9 cellular contexts compared by ENCODE assay signal in the genomic region with DNA sequence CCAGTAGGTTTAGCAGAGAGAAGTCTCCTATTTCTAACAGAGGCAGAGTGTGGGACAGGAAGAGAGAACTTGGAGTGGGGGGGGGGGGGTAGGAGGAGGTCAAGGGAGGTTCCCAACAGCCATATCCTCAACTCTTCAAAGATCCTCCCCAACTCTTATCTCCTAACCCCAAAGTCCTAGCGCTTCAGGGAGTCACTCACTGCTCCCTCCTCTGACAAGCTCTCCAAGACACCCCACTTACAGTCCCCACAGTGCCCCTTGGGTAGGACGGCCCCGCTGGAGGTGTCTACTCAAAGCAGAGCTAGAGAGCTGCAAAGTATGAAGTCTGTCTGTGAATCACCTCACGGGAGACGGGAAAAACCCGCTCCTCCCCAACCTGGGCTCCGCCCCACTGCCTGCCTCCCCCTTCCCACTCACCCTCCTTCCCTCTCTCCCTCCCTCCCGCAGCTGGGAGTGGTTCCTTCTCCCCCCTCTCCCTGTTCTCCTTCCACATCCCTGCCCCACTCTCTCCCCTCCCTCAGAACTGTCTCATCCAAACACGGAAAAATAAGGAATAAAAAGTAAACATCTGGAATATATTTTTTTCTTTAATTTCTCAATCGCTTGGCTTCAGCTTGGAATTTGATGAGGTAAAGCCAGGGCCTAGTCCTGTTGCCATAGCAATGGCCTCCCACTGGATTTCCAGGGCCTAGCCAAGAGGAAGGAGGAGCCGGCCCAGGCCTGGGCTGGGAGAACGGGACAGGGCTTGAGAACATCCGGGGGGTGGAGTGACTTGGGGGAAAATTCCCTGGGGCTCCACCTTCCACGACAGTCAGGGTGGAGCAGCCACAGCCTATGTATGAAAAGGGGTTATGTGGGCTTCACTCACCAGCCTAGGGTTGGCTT. TPM values are rescaled to one million over a fixed set of nuclear protein-coding genes. Genes with fewer than 3 reads are reported as not detected.
DNase-seq lines count a peak whose midpoint lies in the region; ATAC-seq, FAIRE-seq and TF ChIP-seq lines count a peak whose summit lies in the region.
"Had no signal": no experiment of that assay in that cellular context is flagged by ENCODE, and none has a peak within 500 bp of the region (broad histone marks: within the 10 kb centered on the region; RNA-seq: fewer than 3 reads in every experiment).

No MANE protein-coding gene starts in this region.

- no peak for FAIRE-seq in bronchial epithelial cell (lab: Jason Lieb, UNC)

- peak overlapping the region; percentile 11 for H3K4me3 Mint-ChIP-seq in activated T-cell treated with anti-CD3 and anti-CD28 coated beads, Interleukin-2, amount 50 U/mL, for 4 hours

- TF ChIP-seq POLR2A in gastrocnemius medialis (IDR thresholded peaks at IDR 0.05) = peak; percentile 28 to 58
- no peak for TF ChIP-seq POLR2A in GM18505 (IDR thresholded peaks at IDR 0.05; ENCODE audit: borderline replicate concordance, extremely low read depth, insufficient read depth, insufficient read length)

- TF ChIP-seq CTCF in bronchial epithelial cell (IDR thresholded peaks at IDR 0.05; ENCODE audit: insufficient read depth, low read length, severe bottlenecking) (no peak), gastrocnemius medialis (IDR thresholded peaks at IDR 0.05 in 4 of 5, conservative IDR thresholded peaks at IDR 0.05 in 1 of 5) (no peak)

- ATAC-seq in activated T-cell treated with anti-CD3 and anti-CD28 coated beads, Interleukin-2, amount 50 U/mL, for 4 hours = no peak
- peak; percentile 14 to 19 for ATAC-seq in gastrocnemius medialis
- no peak for ATAC-seq in HG03159 (IDR thresholded peaks at IDR 0.05; ENCODE audit: unreplicated experiment)
- no peak for ATAC-seq in GM18505 (IDR thresholded peaks at IDR 0.05; ENCODE audit: unreplicated experiment)

- peaks cover 28% of the 10 kb centered on the region for H3K36me3 Mint-ChIP-seq in activated T-cell treated with anti-CD3 and anti-CD28 coated beads, Interleukin-2, amount 50 U/mL, for 4 hours (ENCODE audit: insufficient read depth)

- peak overlapping the region; percentile 95 to 99 (median 97) for H3K27ac ChIP-seq in gastrocnemius medialis

- intact Hi-C loops in gastrocnemius medialis (cut with DNase I; ENCODE audit: low total_unique reads) = loop anchor here (10.0 kb wide), 1 partner anchor 423 kb away; a partner anchor contains a TSS

- in situ Hi-C loops in gastrocnemius medialis (cut with MboI; ENCODE audit: low sequenced_read_pairs in 4 of 4) = loop anchor here in 1 of 4 donors (10.0 kb wide), 1 partner anchor 173 kb away; no protein-coding TSS in a partner anchor

- H3K36me3 ChIP-seq in bronchial epithelial cell (ENCODE audit: control insufficient read depth, insufficient read depth, low read length) (peaks cover 40% of the 10 kb centered on the region), gastrocnemius medialis (peaks cover 0 to 26% of the 10 kb centered on the region in 2 donors)

- H3K4me1 ChIP-seq in gastrocnemius medialis = peaks cover 63 to 77% of the 10 kb centered on the region in 2 donors

- H3K27me3 Mint-ChIP-seq in activated T-cell treated with anti-CD3 and anti-CD28 coated beads, Interleukin-2, amount 50 U/mL, for 4 hours (ENCODE audit: low read depth) = no peaks in the 10 kb centered on the region

- H3K9me3 ChIP-seq in gastrocnemius medialis = no peaks in the 10 kb centered on the region

- H3K4me3 ChIP-seq in bronchial epithelial cell (ENCODE audit: low read depth, low read length) (peak overlapping the region; percentile 90), gastrocnemius medialis (peak overlapping the region; percentile 82 to 95 (median 90))

- H3K4me1 Mint-ChIP-seq in activated T-cell treated with anti-CD3 and anti-CD28 coated beads, Interleukin-2, amount 50 U/mL, for 4 hours (ENCODE audit: low read depth) = peaks cover 39% of the 10 kb centered on the region

- DNase-seq in activated T-cell treated with anti-CD3 and anti-CD28 coated beads, Interleukin-2, amount 50 U/mL, for 4 hours = no peak
- DNase-seq in activated T-cell treated with anti-CD3 and anti-CD28 coated beads for 4 hours (no peak), NCI-H460 (ENCODE audit: extremely low read depth, low read depth) (peak; percentile 48), bronchial epithelial cell (ENCODE audit: low read depth) (peak; percentile 95), iPS-NIHi11 (ENCODE audit: low spot score) (peak; percentile 83), gastrocnemius medialis (peak; percentile 79 to 87)

- H3K27me3 ChIP-seq in bronchial epithelial cell (ENCODE audit: control insufficient read depth, insufficient read depth, low read length) = no peaks in the 10 kb centered on the region
- no peaks in the 10 kb centered on the region for H3K27me3 ChIP-seq in gastrocnemius medialis

- H3K9me3 Mint-ChIP-seq in activated T-cell treated with anti-CD3 and anti-CD28 coated beads, Interleukin-2, amount 50 U/mL, for 4 hours = no peaks in the 10 kb centered on the region

RNA-seq across cellular contexts. Expression of a gene that starts 2.5 kb away (rescaled TPM):
- total RNA-seq in activated T-cell treated with anti-CD3 and anti-CD28 coated beads, Interleukin-2, amount 50 U/mL, for 4 hours = 10 to 100 TPM; 27.2 to 34.3 (median 30.7) TPM
- 17.8 and 19.1 TPM in 2 replicates for total RNA-seq in NCI-H460 (2014; rRNA removed; shearing (Covaris generic))
- polyA plus RNA-seq in NCI-H460 (2014; cell fraction: nucleus; rRNA removed) = 17.0 and 20.8 TPM in 2 replicates
- 67.9 and 160 TPM in 2 replicates for total RNA-seq in bronchial epithelial cell
- total RNA-seq in gastrocnemius medialis = 100 to 1,000 TPM in 3 of 4 donors, 10 to 100 TPM in 1; 98.5 to 165 (median 125) TPM

RNA-seq across cellular contexts. Expression of a gene that starts 13.5 kb away (rescaled TPM):
- 100 to 1,000 TPM; 287 to 317 (median 302) TPM for total RNA-seq in activated T-cell treated with anti-CD3 and anti-CD28 coated beads, Interleukin-2, amount 50 U/mL, for 4 hours
- 120 and 125 TPM in 2 replicates for total RNA-seq in NCI-H460 (2014; rRNA removed; shearing (Covaris generic))
- polyA plus RNA-seq in NCI-H460 (2014; cell fraction: nucleus; rRNA removed) = 81.1 and 86.4 TPM in 2 replicates
- total RNA-seq in bronchial epithelial cell (96.6 and 100 TPM in 2 replicates), gastrocnemius medialis (100 to 1,000 TPM in 3 of 4 donors, 10 to 100 TPM in 1; 76.6 to 155 (median 137) TPM)

RNA-seq across cellular contexts. Expression of a gene that starts 15.9 kb away (rescaled TPM):
- total RNA-seq in activated T-cell treated with anti-CD3 and anti-CD28 coated beads, Interleukin-2, amount 50 U/mL, for 4 hours = not detected
- not detected in 2 replicates for total RNA-seq in NCI-H460 (2014; rRNA removed; shearing (Covaris generic))
- polyA plus RNA-seq in NCI-H460 (2014; cell fraction: nucleus; rRNA removed) = not detected in 2 replicates
- total RNA-seq in bronchial epithelial cell (not detected in 2 replicates), gastrocnemius medialis (not detected)
- total RNA-seq: mononuclear cell had no signal

RNA-seq across cellular contexts. Expression of a gene that starts 58.7 kb away (rescaled TPM):
- total RNA-seq in activated T-cell treated with anti-CD3 and anti-CD28 coated beads, Interleukin-2, amount 50 U/mL, for 4 hours = not detected
- total RNA-seq in NCI-H460 (2014; rRNA removed; shearing (Covaris generic)) = not detected in 2 replicates
- not detected in 2 replicates for polyA plus RNA-seq in NCI-H460 (2014; cell fraction: nucleus; rRNA removed)
- total RNA-seq in bronchial epithelial cell = not detected in 2 replicates
- not detected for total RNA-seq in gastrocnemius medialis
- total RNA-seq: mononuclear cell had no signal

Comparison
In these comparisons a context has a peak if more than half of its experiments do, and no peak if none do; other contexts are left out.
1. ATAC-seq: peak in gastrocnemius medialis (2 of 2); none in activated T-cell treated with anti-CD3 and anti-CD28 coated beads, Interleukin-2, amount 50 U/mL, for 4 hours (0 of 2), HG03159 (single experiment) and GM18505 (single experiment).
2. DNase-seq: peak in NCI-H460 (single experiment), bronchial epithelial cell (single experiment), iPS-NIHi11 (single experiment) and gastrocnemius medialis (2 of 2); none in activated T-cell treated with anti-CD3 and anti-CD28 coated beads, Interleukin-2, amount 50 U/mL, for 4 hours (single experiment) and activated T-cell treated with anti-CD3 and anti-CD28 coated beads for 4 hours (single experiment).